20 cellular contexts compared by ENCODE assay signal in the genomic region with DNA sequence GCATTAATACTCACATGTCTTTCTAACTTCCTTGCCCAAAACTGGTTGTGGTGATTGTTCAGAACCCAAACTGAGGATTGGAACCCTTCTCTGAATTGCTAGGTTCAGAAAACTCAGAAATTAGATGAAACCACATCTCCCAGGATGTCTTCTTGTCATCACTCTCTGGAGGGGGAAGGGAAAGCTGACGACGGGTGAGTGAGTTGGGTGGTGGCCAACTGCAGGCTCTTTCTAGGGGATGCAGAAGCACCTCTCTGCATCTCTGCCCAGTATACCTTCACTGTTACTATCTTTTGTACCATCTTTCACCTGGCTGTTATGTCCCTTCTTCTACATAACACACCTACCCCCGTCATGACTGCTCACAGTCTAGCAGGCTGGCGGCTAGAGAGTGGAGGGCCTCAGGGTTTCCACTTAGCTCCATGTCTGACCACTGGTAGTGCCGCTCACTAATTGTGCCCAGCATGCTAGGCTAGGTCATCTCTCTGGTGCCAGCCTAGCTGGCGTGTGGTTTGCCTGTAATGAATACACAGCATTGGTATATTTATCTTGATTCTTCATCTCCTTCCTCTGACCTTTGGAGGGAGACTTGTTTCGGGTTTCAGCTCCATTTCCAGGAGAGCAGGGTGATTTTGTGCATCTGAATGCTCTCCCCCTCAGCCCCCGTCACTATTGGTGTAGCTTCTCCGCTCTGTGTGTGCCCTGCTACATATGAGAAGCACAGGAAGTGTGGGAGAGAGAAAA. TPM values are rescaled to one million over a fixed set of nuclear protein-coding genes. Genes with fewer than 3 reads are reported as not detected.
DNase-seq lines count a peak whose midpoint lies in the region; ATAC-seq and TF ChIP-seq lines count a peak whose summit lies in the region.
"Had no signal": no experiment of that assay in that cellular context is flagged by ENCODE, and none has a peak within 500 bp of the region (broad histone marks: within the 10 kb centered on the region; RNA-seq: fewer than 3 reads in every experiment).

No MANE protein-coding gene starts in this region.

- no peaks in the 10 kb centered on the region for H3K27me3 Mint-ChIP-seq in activated CD4-positive, alpha-beta T cell treated with anti-CD3 and anti-CD28 coated beads for 36 hours
- H3K27me3 Mint-ChIP-seq in activated T-helper 2 cell treated with anti-CD3 and anti-CD28 coated beads, Interferon-gamma antibody, Interleukin-2, Interleukin-4, amounts not matched to agents 10 μg/mL and 5 μg/mL and 100 μg/mL, durations not matched to agents 14 hours and 24 hours and 36 hours (ENCODE audit: low read depth): no peaks in the 10 kb centered on the region
- peaks cover 9% of the 10 kb centered on the region for H3K27me3 Mint-ChIP-seq in neural progenitor cell (ENCODE audit: insufficient read depth, low read depth)

- 0 out of 2 replicates have a peak overlapping the region, but pooled peaks have one; percentile 1 for H3K9ac ChIP-seq in PC-3 (ENCODE audit: low read length)
- H3K9ac ChIP-seq in neural progenitor cell: no peak overlapping the region

- H3K36me3 ChIP-seq in PC-3 (ENCODE audit: low read depth, low read length): peaks cover 14% of the 10 kb centered on the region
- H3K36me3 ChIP-seq in neural progenitor cell: no peaks in the 10 kb centered on the region
- H3K36me3 ChIP-seq: SJSA1, spleen, upper lobe of right lung, WERI-Rb-1 had no signal

- H3K27ac ChIP-seq in PC-3 (ENCODE audit: low read length) (peak overlapping the region; percentile 2), neural progenitor cell (no peak overlapping the region), RWPE1 (no peak overlapping the region)
- H3K27ac ChIP-seq: 22Rv1, body of pancreas, SJSA1, spleen, upper lobe of right lung, WERI-Rb-1 had no signal

- H3K4me3 ChIP-seq in PC-3 (ENCODE audit: low read length) (no peak overlapping the region), neural progenitor cell (no peak overlapping the region)
- H3K4me3 ChIP-seq: body of pancreas, SJSA1, spleen, upper lobe of right lung had no signal

- POLR2A ChIA-PET in activated CD4-positive, alpha-beta T cell treated with anti-CD3 and anti-CD28 coated beads for 36 hours (lab: Charles Lee): no interaction called here
- POLR2A ChIA-PET in PC-3 (lab: Charles Lee; ENCODE audit: unreplicated experiment): no interaction called here
- POLR2A ChIA-PET in RWPE1 (lab: Yijun Ruan, JAX; ENCODE audit: low non-redundant PET): no interaction called here

- peaks cover 56% of the 10 kb centered on the region for H3K4me1 ChIP-seq in PC-3 (ENCODE audit: insufficient read depth, low read length)
- H3K4me1 ChIP-seq in neural progenitor cell: peaks cover 32% of the 10 kb centered on the region
- H3K4me1 ChIP-seq: body of pancreas, SJSA1, upper lobe of right lung had no signal

- H3K36me3 Mint-ChIP-seq in activated CD4-positive, alpha-beta T cell treated with anti-CD3 and anti-CD28 coated beads for 36 hours (ENCODE audit: low read depth): peaks cover 35% of the 10 kb centered on the region
- peaks cover 89% of the 10 kb centered on the region for H3K36me3 Mint-ChIP-seq in activated T-helper 2 cell treated with anti-CD3 and anti-CD28 coated beads, Interferon-gamma antibody, Interleukin-2, Interleukin-4, amounts not matched to agents 10 μg/mL and 5 μg/mL and 100 μg/mL, durations not matched to agents 14 hours and 24 hours and 36 hours (ENCODE audit: low read depth)
- peaks cover 27% of the 10 kb centered on the region for H3K36me3 Mint-ChIP-seq in neural progenitor cell

- peak; percentile 60 for ATAC-seq in activated CD4-positive, alpha-beta T cell treated with anti-CD3 and anti-CD28 coated beads for 36 hours
- no peak for ATAC-seq in PC-3
- ATAC-seq: body of pancreas, left ventricle myocardium superior, upper lobe of right lung had no signal

- BruUV-seq in PC-3 (replicated peaks; lab: Mats Ljungman, UMichigan): no TSS peak

- H3K9me3 ChIP-seq in PC-3 (ENCODE audit: low read length) (no peaks in the 10 kb centered on the region), neural progenitor cell (ENCODE audit: low read depth) (no peaks in the 10 kb centered on the region)
- H3K9me3 ChIP-seq: body of pancreas, SJSA1, spleen, upper lobe of right lung had no signal

- CTCF ChIA-PET in activated CD4-positive, alpha-beta T cell treated with anti-CD3 and anti-CD28 coated beads for 36 hours (lab: Charles Lee): interaction anchor here (0.6 to 2.0 kb wide), 7 partner anchors 10 to 391 kb away, joined by 3 to 4 read pairs (median 3); no protein-coding TSS in a partner anchor
- CTCF ChIA-PET in PC-3 (lab: Charles Lee): no interaction called here
- CTCF ChIA-PET in RWPE1 (lab: Yijun Ruan, JAX): interaction anchor here (0.6 to 1.4 kb wide), 2 partner anchors 30 to 109 kb away, joined by 3 to 4 read pairs; no protein-coding TSS in a partner anchor

- peak overlapping the region; percentile 78 for H3K27ac Mint-ChIP-seq in activated CD4-positive, alpha-beta T cell treated with anti-CD3 and anti-CD28 coated beads for 36 hours
- peak overlapping the region; percentile 79 for H3K27ac Mint-ChIP-seq in activated T-helper 2 cell treated with anti-CD3 and anti-CD28 coated beads, Interferon-gamma antibody, Interleukin-2, Interleukin-4, amounts not matched to agents 10 μg/mL and 5 μg/mL and 100 μg/mL, durations not matched to agents 14 hours and 24 hours and 36 hours
- peak overlapping the region; percentile 92 for H3K27ac Mint-ChIP-seq in neural progenitor cell
- H3K27ac Mint-ChIP-seq: activated naive CD4-positive, alpha-beta T cell treated with anti-CD3 and anti-CD28 coated beads, Interleukin-2, amount 50 U/mL, for 24 hours had no signal

- H4K20me1 ChIP-seq in PC-3 (ENCODE audit: low read length) (0 out of 2 replicates have a peak, but pooled peaks cover 5% of the 10 kb centered on the region), neural progenitor cell (ENCODE audit: low read depth) (no peaks in the 10 kb centered on the region)

- intact Hi-C loops in activated CD4-positive, alpha-beta T cell treated with anti-CD3 and anti-CD28 coated beads for 36 hours (cut with DNase I, micrococcal nuclease): no loop called here
- intact Hi-C loops in PC-3 (cut with micrococcal nuclease): no loop called here
- intact Hi-C loops in activated T-helper 2 cell treated with anti-CD3 and anti-CD28 coated beads, Interferon-gamma antibody, Interleukin-2, Interleukin-4, amounts not matched to agents 10 μg/mL and 5 μg/mL and 100 μg/mL, durations not matched to agents 14 hours and 24 hours and 36 hours (cut with micrococcal nuclease): loop anchor here (5.0 to 10.0 kb wide), 2 partner anchors 375 to 693 kb away; a partner anchor contains a TSS

- DNase-seq in activated CD4-positive, alpha-beta T cell treated with anti-CD3 and anti-CD28 coated beads for 36 hours: peak; percentile 29
- no peak for DNase-seq in activated CD4-positive, alpha-beta T cell treated with anti-CD3 and anti-CD28 coated beads for 48 hours
- DNase-seq in PC-3 (no peak), neural progenitor cell (ENCODE audit: low spot score) (no peak), cerebellum (ENCODE audit: low spot score) (no peak), RWPE1 (ENCODE audit: low spot score) (no peak), NOMO-1 (lab: John Stamatoyannopoulos, UW; ENCODE audit: unreplicated experiment in 2 of 2) (no peak)
- DNase-seq in activated T-helper 2 cell treated with anti-CD3 and anti-CD28 coated beads, Interferon-gamma antibody, Interleukin-2, Interleukin-4, amounts not matched to agents 10 μg/mL and 5 μg/mL and 100 μg/mL, durations not matched to agents 14 hours and 24 hours and 36 hours (ENCODE audit: low spot score): no peak
- DNase-seq: body of pancreas; DND-41; KG1; left ventricle myocardium superior; NCI-H187; spleen; stimulated activated CD4-positive, alpha-beta T cell treated with anti-CD3 and anti-CD28 coated beads, Interleukin-4, amount 100 ng/mL, for 24 hours; upper lobe of right lung had no signal

- H3K9me3 Mint-ChIP-seq in activated CD4-positive, alpha-beta T cell treated with anti-CD3 and anti-CD28 coated beads for 36 hours (ENCODE audit: low read depth): no peaks in the 10 kb centered on the region
- peaks cover 4% of the 10 kb centered on the region for H3K9me3 Mint-ChIP-seq in activated T-helper 2 cell treated with anti-CD3 and anti-CD28 coated beads, Interferon-gamma antibody, Interleukin-2, Interleukin-4, amounts not matched to agents 10 μg/mL and 5 μg/mL and 100 μg/mL, durations not matched to agents 14 hours and 24 hours and 36 hours
- no peaks in the 10 kb centered on the region for H3K9me3 Mint-ChIP-seq in neural progenitor cell
- H3K9me3 Mint-ChIP-seq: activated naive CD4-positive, alpha-beta T cell treated with anti-CD3 and anti-CD28 coated beads, Interleukin-2, amount 50 U/mL, for 24 hours had no signal

- H3F3A ChIP-seq in PC-3 (ENCODE audit: low read length, unreplicated experiment) (no peaks in the 10 kb centered on the region), neural progenitor cell (ENCODE audit: low read depth) (peaks cover 47% of the 10 kb centered on the region)

- H2AFZ ChIP-seq in PC-3 (ENCODE audit: low read length) (no peak overlapping the region), neural progenitor cell (replicated peaks) (no peak overlapping the region)

- no peaks in the 10 kb centered on the region for H3K9me2 ChIP-seq in PC-3 (replicated peaks; ENCODE audit: low read length)

- no peak for TF ChIP-seq CTCF in PC-3 (conservative IDR thresholded peaks at IDR 0.05; ENCODE audit: low read depth, low read length)
- TF ChIP-seq CTCF in neural progenitor cell (IDR thresholded peaks at IDR 0.05): no peak
- TF ChIP-seq CTCF in RWPE1 (conservative IDR thresholded peaks at IDR 0.05; ENCODE audit: low read depth): no peak

- H3K4me2 ChIP-seq in PC-3 (ENCODE audit: low read length) (no peak overlapping the region), neural progenitor cell (peak overlapping the region; percentile 10)

- H3K4me3 Mint-ChIP-seq in activated CD4-positive, alpha-beta T cell treated with anti-CD3 and anti-CD28 coated beads for 36 hours: no peak overlapping the region
- peak overlapping the region; percentile 24 for H3K4me3 Mint-ChIP-seq in activated T-helper 2 cell treated with anti-CD3 and anti-CD28 coated beads, Interferon-gamma antibody, Interleukin-2, Interleukin-4, amounts not matched to agents 10 μg/mL and 5 μg/mL and 100 μg/mL, durations not matched to agents 14 hours and 24 hours and 36 hours (ENCODE audit: low read depth)
- H3K4me3 Mint-ChIP-seq in neural progenitor cell: peak overlapping the region; percentile 9
- H3K4me3 Mint-ChIP-seq: activated naive CD4-positive, alpha-beta T cell treated with anti-CD3 and anti-CD28 coated beads, Interleukin-2, amount 50 U/mL, for 24 hours had no signal

- H3K79me2 ChIP-seq in PC-3 (ENCODE audit: low read length): peaks cover 90% of the 10 kb centered on the region
- H3K79me2 ChIP-seq in neural progenitor cell (ENCODE audit: low read depth): peaks cover 84% of the 10 kb centered on the region

- peaks cover 61% of the 10 kb centered on the region for H3K4me1 Mint-ChIP-seq in activated CD4-positive, alpha-beta T cell treated with anti-CD3 and anti-CD28 coated beads for 36 hours
- H3K4me1 Mint-ChIP-seq in activated T-helper 2 cell treated with anti-CD3 and anti-CD28 coated beads, Interferon-gamma antibody, Interleukin-2, Interleukin-4, amounts not matched to agents 10 μg/mL and 5 μg/mL and 100 μg/mL, durations not matched to agents 14 hours and 24 hours and 36 hours (ENCODE audit: low read depth): peaks cover 82% of the 10 kb centered on the region
- H3K4me1 Mint-ChIP-seq in neural progenitor cell: peaks cover 47% of the 10 kb centered on the region

- H3K27me3 ChIP-seq in PC-3 (ENCODE audit: low read length): no peaks in the 10 kb centered on the region
- no peaks in the 10 kb centered on the region for H3K27me3 ChIP-seq in neural progenitor cell
- H3K27me3 ChIP-seq: body of pancreas, SJSA1, upper lobe of right lung had no signal

RNA-seq across cellular contexts. Expression of a gene that starts 7.3 kb away (rescaled TPM):
- total RNA-seq in activated CD4-positive, alpha-beta T cell treated with anti-CD3 and anti-CD28 coated beads for 36 hours: 10 to 100 TPM; 38.6 to 45.7 TPM
- 82.1 and 110 TPM in 2 replicates for total RNA-seq in PC-3 (2014; rRNA removed)
- 159 and 166 TPM in 2 replicates for total RNA-seq in activated T-helper 2 cell treated with anti-CD3 and anti-CD28 coated beads, Interferon-gamma antibody, Interleukin-2, Interleukin-4, amounts not matched to agents 10 μg/mL and 5 μg/mL and 100 μg/mL, durations not matched to agents 14 hours and 24 hours and 36 hours
- total RNA-seq in neural progenitor cell (ENCODE audit: low replicate concordance): 12.6 and 32.6 TPM in 2 replicates
- total RNA-seq in cerebellum: 50.8 TPM
